In the genomic region with DNA sequence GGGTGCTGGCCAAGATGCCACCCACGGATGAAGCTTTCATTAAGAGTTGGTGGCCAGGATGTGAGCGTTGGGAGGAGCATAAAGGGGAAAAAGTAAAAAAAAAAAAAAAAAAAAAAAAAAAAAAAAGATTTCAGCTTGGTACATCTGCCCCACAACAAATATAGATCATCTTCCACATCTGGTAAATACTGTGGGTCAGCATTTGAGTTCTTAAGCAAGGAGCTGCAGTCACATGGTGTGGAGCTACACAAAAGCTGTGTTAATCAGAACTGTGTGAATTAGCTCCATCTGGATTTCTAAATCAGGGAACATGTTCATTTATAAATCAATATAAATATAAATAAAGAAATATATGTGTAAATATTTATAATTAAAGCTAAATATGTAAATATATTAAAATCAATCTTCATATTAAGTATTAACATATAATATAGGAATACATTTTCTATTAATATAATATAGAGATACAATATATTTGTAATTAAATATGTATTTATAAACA, we compare ENCODE assay signal across 17 cellular contexts.
DNase-seq lines count a peak whose midpoint lies in the region; ATAC-seq and TF ChIP-seq lines count a peak whose summit lies in the region.
"Had no signal": no experiment of that assay in that cellular context is flagged by ENCODE, and none has a peak within 500 bp of the region (broad histone marks: within the 10 kb centered on the region; RNA-seq: fewer than 3 reads in every experiment).

No MANE protein-coding gene starts in this region.

- H3K27ac Mint-ChIP-seq in WTC11 (no peak overlapping the region), neural crest cell (ENCODE audit: unreplicated experiment) (peak overlapping the region; percentile 59)
- H3K27ac Mint-ChIP-seq: CD8-positive, alpha-beta memory T cell; H9 had no signal

- H3K36me3 Mint-ChIP-seq in WTC11 (no peaks in the 10 kb centered on the region), neural crest cell (ENCODE audit: low read depth) (peaks cover 7% of the 10 kb centered on the region)
- H3K36me3 Mint-ChIP-seq: CD8-positive, alpha-beta memory T cell had no signal

- ATAC-seq in WTC11, result no peak

- DNase-seq in AG10803 (ENCODE audit: low read depth), result peak; percentile 53
- peak; percentile 25 for DNase-seq in GM03348 (ENCODE audit: low spot score)
- DNase-seq in WTC11 (ENCODE audit: low spot score), result no peak
- DNase-seq in neural crest cell (ENCODE audit: low read depth, low spot score), result no peak
- no peak for DNase-seq in stimulated activated CD4-positive, alpha-beta T cell treated with anti-CD3 and anti-CD28 coated beads, Interleukin-12 subunit alpha, Interleukin-12 subunit beta, amount 100 ng/mL, for 4 hours
- no peak for DNase-seq in activated CD4-positive, alpha-beta T cell treated with anti-CD3 and anti-CD28 coated beads, Interleukin-2, amount 50 U/mL, for 48 hours
- no peak for DNase-seq in activated CD4-positive, CD25-positive, alpha-beta regulatory T cell (lab: John Stamatoyannopoulos, UW)
- no peak for DNase-seq in stimulated activated CD4-positive, alpha-beta T cell treated with anti-CD3 and anti-CD28 coated beads, Interleukin-2, amount 100 ng/mL, for 48 hours
- DNase-seq: C1 segment of cervical spinal cord; CD8-positive, alpha-beta memory T cell; DMS79; H9; KG1; NCI-H1417; NCI-H2029; OCI-M1; SIG-M5 had no signal

- H3K4me3 ChIP-seq in AG10803 (ENCODE audit: low read length), result no peak overlapping the region

- H3K9me3 Mint-ChIP-seq in WTC11 (peaks cover 5% of the 10 kb centered on the region; the same call in 1 of the 2 replicates), neural crest cell (peaks cover 4% of the 10 kb centered on the region)
- H3K9me3 Mint-ChIP-seq: CD8-positive, alpha-beta memory T cell; H9 had no signal

- CTCF ChIA-PET in WTC11 (lab: Charles Lee), result interaction anchor here (0.6 to 1.3 kb wide), 4 partner anchors 11 to 172 kb away, joined by 3 to 5 read pairs (median 4); no protein-coding TSS in a partner anchor

- POLR2A ChIA-PET in WTC11 (lab: Charles Lee), result interaction anchor here (0.6 to 1.0 kb wide), 2 partner anchors 20 to 232 kb away, joined by 3 to 15 read pairs; no protein-coding TSS in a partner anchor

- no peak for TF ChIP-seq CTCF in AG10803 (conservative IDR thresholded peaks at IDR 0.05; ENCODE audit: low read length)
- no peak for TF ChIP-seq CTCF in WTC11 (IDR thresholded peaks at IDR 0.05)
- no peak for TF ChIP-seq CTCF in neural crest cell (conservative IDR thresholded peaks at IDR 0.05)

- 0 out of 2 replicates have a peak, but pooled peaks cover 3% of the 10 kb centered on the region for H3K4me1 Mint-ChIP-seq in WTC11
- H3K4me1 Mint-ChIP-seq in neural crest cell, result peaks cover 53% of the 10 kb centered on the region
- H3K4me1 Mint-ChIP-seq: CD8-positive, alpha-beta memory T cell had no signal

- H3K4me3 Mint-ChIP-seq in WTC11, result no peak overlapping the region
- no peak overlapping the region for H3K4me3 Mint-ChIP-seq in neural crest cell
- H3K4me3 Mint-ChIP-seq: CD8-positive, alpha-beta memory T cell; H9 had no signal

- H3K27me3 Mint-ChIP-seq in WTC11 (ENCODE audit: low read depth) (no peaks in the 10 kb centered on the region), neural crest cell (ENCODE audit: low read depth) (no peaks in the 10 kb centered on the region)

TF ChIP-seq in WTC11, 78 proteins besides CTCF, POLR2A, EP300 and RAD21:
- peak; percentile 91 for TF ChIP-seq HMGA2 (CRISPR knock-in tag; IDR thresholded peaks at IDR 0.05)
- TF ChIP-seq SP1 (CRISPR knock-in tag; conservative IDR thresholded peaks at IDR 0.05), result no peak

Comparison
In these comparisons a context has a peak if more than half of its experiments do, and no peak if none do; other contexts are left out.
1. DNase-seq: peak in AG10803 (single experiment) and GM03348 (single experiment); none in WTC11 (single experiment), neural crest cell (single experiment), stimulated activated CD4-positive, alpha-beta T cell treated with anti-CD3 and anti-CD28 coated beads, Interleukin-12 subunit alpha, Interleukin-12 subunit beta, amount 100 ng/mL, for 4 hours (single experiment), activated CD4-positive, alpha-beta T cell treated with anti-CD3 and anti-CD28 coated beads, Interleukin-2, amount 50 U/mL, for 48 hours (0 of 2), activated CD4-positive, CD25-positive, alpha-beta regulatory T cell (0 of 4) and stimulated activated CD4-positive, alpha-beta T cell treated with anti-CD3 and anti-CD28 coated beads, Interleukin-2, amount 100 ng/mL, for 48 hours (0 of 2).